In genomic region chr3:161050929-161051328, GRCh38 we compare ENCODE assay signal across 23 cellular contexts. TPM values are rescaled to one million over a fixed set of nuclear protein-coding genes. Genes with fewer than 3 reads are reported as not detected.
DNase-seq lines count a peak whose midpoint lies in the region; ATAC-seq and TF ChIP-seq lines count a peak whose summit lies in the region.
"Had no signal": no experiment of that assay in that cellular context is flagged by ENCODE, and none has a peak within 500 bp of the region (broad histone marks: within the 10 kb centered on the region; RNA-seq: fewer than 3 reads in every experiment).

No MANE protein-coding gene starts in this region.

- H3K27me3 Mint-ChIP-seq in natural killer cell (ENCODE audit: low read depth in 2 of 2) (no peaks in the 10 kb centered on the region), osteocyte (ENCODE audit: unreplicated experiment) (no peaks in the 10 kb centered on the region)
- H3K27me3 Mint-ChIP-seq in natural killer cell treated with Interleukin-12 subunit alpha and Interleukin-12 subunit beta and Interleukin-15 and Interleukin-18, amount 100 ng/mL, for 72 hours: no peaks in the 10 kb centered on the region
- H3K27me3 Mint-ChIP-seq in stimulated activated naive B cell treated with anti-CD40 and anti-IgM and Interleukin-4, amounts not matched to agents 10 μg/mL and 1 μg/mL and 100 μg/mL, for 72 hours: no peaks in the 10 kb centered on the region
- H3K27me3 Mint-ChIP-seq: activated CD8-positive, alpha-beta T cell treated with anti-CD3 and anti-CD28 coated beads for 36 hours; central memory CD8-positive, alpha-beta T cell had no signal

- ATAC-seq in natural killer cell (peak in 1 of 3 donors; percentile 40), HG02938 (IDR thresholded peaks at IDR 0.05; ENCODE audit: unreplicated experiment) (peak; percentile 81)
- ATAC-seq in natural killer cell treated with Interleukin-12 subunit alpha and Interleukin-12 subunit beta and Interleukin-15 and Interleukin-18, amount 100 ng/mL, for 72 hours: no peak
- peak; percentile 66 to 82 for ATAC-seq in stimulated activated naive B cell treated with anti-CD40 and anti-IgM and Interleukin-4, amounts not matched to agents 10 μg/mL and 1 μg/mL and 100 μg/mL, for 72 hours (replicated peaks)
- ATAC-seq: activated CD8-positive, alpha-beta T cell treated with anti-CD3 and anti-CD28 coated beads for 36 hours; left lobe of liver; upper lobe of right lung had no signal

- CTCF ChIA-PET in GM10248 (lab: Yijun Ruan, JAX) (no interaction called here), RWPE1 (lab: Yijun Ruan, JAX) (interaction anchor here (0.7 kb wide), 1 partner anchor 50 kb away, joined by 4 read pairs; no protein-coding TSS in a partner anchor)

- H3K4me1 Mint-ChIP-seq in natural killer cell (peaks cover 46% of the 10 kb centered on the region in 2 donors), osteocyte (ENCODE audit: unreplicated experiment) (peaks cover 5% of the 10 kb centered on the region)
- peaks cover 27 to 28% of the 10 kb centered on the region in 2 donors for H3K4me1 Mint-ChIP-seq in natural killer cell treated with Interleukin-12 subunit alpha and Interleukin-12 subunit beta and Interleukin-15 and Interleukin-18, amount 100 ng/mL, for 72 hours (ENCODE audit: low read depth in 2 of 2)
- peaks cover 25 to 52% of the 10 kb centered on the region in 2 donors for H3K4me1 Mint-ChIP-seq in stimulated activated naive B cell treated with anti-CD40 and anti-IgM and Interleukin-4, amounts not matched to agents 10 μg/mL and 1 μg/mL and 100 μg/mL, for 72 hours
- H3K4me1 Mint-ChIP-seq: central memory CD8-positive, alpha-beta T cell had no signal

- H3K36me3 Mint-ChIP-seq in natural killer cell: no peaks in the 10 kb centered on the region
- H3K36me3 Mint-ChIP-seq in natural killer cell treated with Interleukin-12 subunit alpha and Interleukin-12 subunit beta and Interleukin-15 and Interleukin-18, amount 100 ng/mL, for 72 hours: peaks cover 4% of the 10 kb centered on the region
- H3K36me3 Mint-ChIP-seq in stimulated activated naive B cell treated with anti-CD40 and anti-IgM and Interleukin-4, amounts not matched to agents 10 μg/mL and 1 μg/mL and 100 μg/mL, for 72 hours: no peaks in the 10 kb centered on the region
- no peaks in the 10 kb centered on the region for H3K36me3 Mint-ChIP-seq in osteocyte (ENCODE audit: unreplicated experiment)

- peaks cover 0 to 2% of the 10 kb centered on the region in 2 donors for H3K9me3 Mint-ChIP-seq in natural killer cell
- H3K9me3 Mint-ChIP-seq in natural killer cell treated with Interleukin-12 subunit alpha and Interleukin-12 subunit beta and Interleukin-15 and Interleukin-18, amount 100 ng/mL, for 72 hours: peaks cover 3% of the 10 kb centered on the region
- peaks cover 0 to 5% of the 10 kb centered on the region in 2 donors for H3K9me3 Mint-ChIP-seq in stimulated activated naive B cell treated with anti-CD40 and anti-IgM and Interleukin-4, amounts not matched to agents 10 μg/mL and 1 μg/mL and 100 μg/mL, for 72 hours
- H3K9me3 Mint-ChIP-seq in osteocyte (ENCODE audit: unreplicated experiment): no peaks in the 10 kb centered on the region
- H3K9me3 Mint-ChIP-seq: activated T-helper 1 cell treated with anti-CD3 and anti-CD28 coated beads, Interleukin-12 subunit alpha, Interleukin-12 subunit beta, Interleukin-2, Interleukin-4 antibody, amounts not matched to agents 30 ng/mL and 10 ng/mL and 1 ng/mL, durations not matched to agents 14 hours and 24 hours and 36 hours; central memory CD8-positive, alpha-beta T cell had no signal

- H3K4me3 Mint-ChIP-seq in natural killer cell (no peak overlapping the region), osteocyte (ENCODE audit: unreplicated experiment) (no peak overlapping the region)
- no peak overlapping the region for H3K4me3 Mint-ChIP-seq in natural killer cell treated with Interleukin-12 subunit alpha and Interleukin-12 subunit beta and Interleukin-15 and Interleukin-18, amount 100 ng/mL, for 72 hours
- H3K4me3 Mint-ChIP-seq in stimulated activated naive B cell treated with anti-CD40 and anti-IgM and Interleukin-4, amounts not matched to agents 10 μg/mL and 1 μg/mL and 100 μg/mL, for 72 hours: no peak overlapping the region
- H3K4me3 Mint-ChIP-seq: activated CD8-positive, alpha-beta T cell treated with anti-CD3 and anti-CD28 coated beads for 36 hours; activated T-helper 1 cell treated with anti-CD3 and anti-CD28 coated beads, Interleukin-12 subunit alpha, Interleukin-12 subunit beta, Interleukin-2, Interleukin-4 antibody, amounts not matched to agents 30 ng/mL and 10 ng/mL and 1 ng/mL, durations not matched to agents 14 hours and 24 hours and 36 hours; central memory CD8-positive, alpha-beta T cell; endodermal cell had no signal

- TF ChIP-seq CTCF in natural killer cell (IDR thresholded peaks at IDR 0.05) (no peak), osteocyte (IDR thresholded peaks at IDR 0.05) (no peak), GM10248 (IDR thresholded peaks at IDR 0.05; ENCODE audit: control extremely low read depth, extremely low read depth, low read depth, missing control alignments) (no peak), RWPE1 (conservative IDR thresholded peaks at IDR 0.05; ENCODE audit: low read depth) (no peak)

- intact Hi-C loops in natural killer cell (cut with micrococcal nuclease): no loop called here

- DNase-seq in natural killer cell: no peak
- DNase-seq in natural killer cell treated with Interleukin-12 subunit alpha and Interleukin-12 subunit beta and Interleukin-15 and Interleukin-18, amount 100 ng/mL, for 72 hours (ENCODE audit: low spot score): no peak
- peak; percentile 49 for DNase-seq in NOMO-1 treated with DMSO at 0.1 percent for 48 hours (lab: John Stamatoyannopoulos, UW; ENCODE audit: unreplicated experiment)
- no peak for DNase-seq in stimulated activated naive B cell treated with anti-CD40 and anti-IgM and Interleukin-4, amounts not matched to agents 10 μg/mL and 1 μg/mL and 100 μg/mL, for 72 hours
- DNase-seq in osteocyte (ENCODE audit: extremely low spot score, unreplicated experiment): no peak
- no peak for DNase-seq in GM10248 (ENCODE audit: extremely low spot score)
- DNase-seq in RWPE1 (ENCODE audit: low spot score): no peak
- DNase-seq: activated CD8-positive, alpha-beta T cell treated with anti-CD3 and anti-CD28 coated beads for 36 hours; amniotic stem cell; C1 segment of cervical spinal cord; DMS53; endodermal cell; NCI-H146; NCI-H226; stimulated activated CD4-positive, alpha-beta T cell treated with anti-CD3 and anti-CD28 coated beads, Interleukin-4, amount 100 ng/mL, for 4 hours; upper lobe of right lung had no signal

- H3K27ac Mint-ChIP-seq in natural killer cell: peak overlapping the region; percentile 5 to 10
- peak overlapping the region in 1 of 2 donors; percentile 42 for H3K27ac Mint-ChIP-seq in natural killer cell treated with Interleukin-12 subunit alpha and Interleukin-12 subunit beta and Interleukin-15 and Interleukin-18, amount 100 ng/mL, for 72 hours
- H3K27ac Mint-ChIP-seq in stimulated activated naive B cell treated with anti-CD40 and anti-IgM and Interleukin-4, amounts not matched to agents 10 μg/mL and 1 μg/mL and 100 μg/mL, for 72 hours: peak overlapping the region; percentile 1
- H3K27ac Mint-ChIP-seq in osteocyte (ENCODE audit: unreplicated experiment): no peak overlapping the region
- H3K27ac Mint-ChIP-seq: activated CD8-positive, alpha-beta T cell treated with anti-CD3 and anti-CD28 coated beads for 36 hours; activated T-helper 1 cell treated with anti-CD3 and anti-CD28 coated beads, Interleukin-12 subunit alpha, Interleukin-12 subunit beta, Interleukin-2, Interleukin-4 antibody, amounts not matched to agents 30 ng/mL and 10 ng/mL and 1 ng/mL, durations not matched to agents 14 hours and 24 hours and 36 hours; endodermal cell had no signal

- POLR2A ChIA-PET in GM10248 (lab: Yijun Ruan, JAX): no interaction called here
- POLR2A ChIA-PET in RWPE1 (lab: Yijun Ruan, JAX; ENCODE audit: low non-redundant PET): no interaction called here

- no peak overlapping the region for H3K27ac ChIP-seq in RWPE1
- H3K27ac ChIP-seq: KMS-11, parathyroid adenoma, skin epidermis, upper lobe of right lung had no signal

RNA-seq across cellular contexts. Expression of gene B3GALNT1, which starts 54.2 kb away (rescaled TPM):
- total RNA-seq in natural killer cell (1 to 10 TPM; 2.0 to 4.3 (median 2.5) TPM), osteocyte (15.0 and 18.5 TPM in 2 replicates)
- 10 to 100 TPM; 11.3 to 15.1 TPM for total RNA-seq in natural killer cell treated with Interleukin-12 subunit alpha and Interleukin-12 subunit beta and Interleukin-15 and Interleukin-18, amount 100 ng/mL, for 72 hours

Comparison
In these comparisons a context has a peak if more than half of its experiments do, and no peak if none do; other contexts are left out.
1. ATAC-seq: peak in HG02938 (single experiment) and stimulated activated naive B cell treated with anti-CD40 and anti-IgM and Interleukin-4, amounts not matched to agents 10 μg/mL and 1 μg/mL and 100 μg/mL, for 72 hours (2 of 2); none in natural killer cell treated with Interleukin-12 subunit alpha and Interleukin-12 subunit beta and Interleukin-15 and Interleukin-18, amount 100 ng/mL, for 72 hours (0 of 2).